In the genomic region with DNA sequence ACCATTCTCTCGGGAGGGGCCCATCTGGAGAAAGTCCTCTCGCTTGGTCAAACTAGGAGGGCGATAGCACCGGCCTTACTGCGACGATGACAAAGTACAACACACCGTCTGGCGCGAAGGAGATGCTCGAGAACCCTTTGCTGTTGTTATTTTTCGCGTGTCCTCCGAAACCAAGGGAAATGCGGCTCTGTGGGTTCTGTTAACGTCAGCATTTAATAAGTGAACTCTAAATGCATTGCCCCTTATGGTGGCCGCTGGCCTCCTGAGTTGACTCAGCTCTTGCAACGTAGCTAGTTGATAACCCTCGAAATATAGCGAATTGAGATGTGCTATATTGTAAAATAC, we compare ENCODE assay signal across 8 cellular contexts. TPM values are rescaled to one million over a fixed set of nuclear protein-coding genes. Genes with fewer than 3 reads are reported as not detected.
DNase-seq lines count a peak whose midpoint lies in the region; ATAC-seq, FAIRE-seq and TF ChIP-seq lines count a peak whose summit lies in the region.

No MANE protein-coding gene starts in this region.

- H2AFZ ChIP-seq in fibroblast of lung (ENCODE audit: low read length), result peak overlapping the region; percentile 91

- peaks cover 22% of the 10 kb centered on the region for H3K79me2 ChIP-seq in fibroblast of lung (ENCODE audit: control insufficient read depth, insufficient read depth, low read length)

- H3K27ac ChIP-seq in VCaP (peak overlapping the region; percentile 100), fibroblast of lung (ENCODE audit: insufficient read depth, low read length) (peak overlapping the region; percentile 99)

- H3K9me3 ChIP-seq in fibroblast of lung (ENCODE audit: control insufficient read depth, insufficient read depth, low read depth, low read length), result no peaks in the 10 kb centered on the region

- in situ Hi-C loops in G401 (cut with HindIII; ENCODE audit: low sequenced_read_pairs), result no loop called here

- H4K20me1 ChIP-seq in fibroblast of lung (ENCODE audit: control insufficient read depth, extremely low read depth, insufficient read depth, low read length), result no peaks in the 10 kb centered on the region

- TF ChIP-seq CTCF in VCaP (conservative IDR thresholded peaks at IDR 0.05) (no peak), fibroblast of lung (conservative IDR thresholded peaks at IDR 0.05 in 1 of 2, IDR thresholded peaks at IDR 0.05 in 1 of 2; ENCODE audit: low read depth in 1 of 2, low read length in 2 of 2) (no peak)

- H3K4me2 ChIP-seq in fibroblast of lung (ENCODE audit: extremely low read depth, insufficient read depth, low read length), result peak overlapping the region; percentile 98

- H3K4me3 ChIP-seq in fibroblast of lung (replicated peaks in 1 of 4; ENCODE audit: control extremely low read depth in 1 of 4, insufficient read depth in 1 of 4, low read depth in 3 of 4, low read length in 4 of 4), result peak overlapping the region; percentile 81 to 95 (median 85)

- no peak for FAIRE-seq in GM19239 (lab: Jason Lieb, UNC)

- no peaks in the 10 kb centered on the region for H3K36me3 ChIP-seq in fibroblast of lung (ENCODE audit: control insufficient read depth, insufficient read depth, low read length)

- peak; percentile 9 for ATAC-seq in HG03460 (IDR thresholded peaks at IDR 0.05; ENCODE audit: unreplicated experiment)

- no peaks in the 10 kb centered on the region for H3K27me3 ChIP-seq in fibroblast of lung (ENCODE audit: control insufficient read depth, insufficient read depth, low read length)

- peaks cover 4% of the 10 kb centered on the region for H3K4me1 ChIP-seq in fibroblast of lung (ENCODE audit: control insufficient read depth, extremely low read depth, insufficient read depth, low read length)

- DNase-seq in NCI-H1092 (lab: John Stamatoyannopoulos, UW) (peak; percentile 12), NCI-H1092 treated with DMSO at 0.1 percent for 48 hours (lab: John Stamatoyannopoulos, UW) (no peak), fibroblast of lung (ENCODE audit: low read depth in 2 of 2) (peak; percentile 35 to 66), non-pigmented ciliary epithelial cell (ENCODE audit: low read depth) (peak; percentile 9), G401 (ENCODE audit: low spot score) (no peak), GM19239 (ENCODE audit: insufficient read length, low spot score) (no peak)

- H3K9ac ChIP-seq in fibroblast of lung (ENCODE audit: insufficient read depth, low read length), result peak overlapping the region; percentile 99

RNA-seq across cellular contexts. Expression of a gene that starts 0.6 kb away (rescaled TPM):
- 44.3 and 59.6 TPM in 2 replicates for total RNA-seq in fibroblast of lung
- 8.3 and 10.4 TPM in 2 replicates for polyA plus RNA-seq in fibroblast of lung
- polyA plus RNA-seq in fibroblast of lung (2012), result 30.5 and 46.4 TPM in 2 replicates
- 5.1 and 8.3 TPM in 2 replicates for polyA minus RNA-seq in fibroblast of lung (ENCODE audit: low replicate concordance)
- total RNA-seq in G401 (2014; rRNA removed; shearing (Covaris generic)), result 83.0 and 147 TPM in 2 replicates

RNA-seq across cellular contexts. Expression of a gene that starts 13.5 kb away (rescaled TPM):
- total RNA-seq in fibroblast of lung, result 1.3 and 2.6 TPM in 2 replicates
- 1.1 and 1.5 TPM in 2 replicates for polyA plus RNA-seq in fibroblast of lung
- polyA plus RNA-seq in fibroblast of lung (2012), result 2.2 and 2.6 TPM in 2 replicates
- polyA minus RNA-seq in fibroblast of lung (ENCODE audit: low replicate concordance), result not detected in 2 replicates
- 5.8 and 8.6 TPM in 2 replicates for total RNA-seq in G401 (2014; rRNA removed; shearing (Covaris generic))

Comparison
In these comparisons a context has a peak if more than half of its experiments do, and no peak if none do; other contexts are left out.
1. DNase-seq: peak in NCI-H1092 (single experiment), fibroblast of lung (2 of 2) and non-pigmented ciliary epithelial cell (single experiment); none in NCI-H1092 treated with DMSO at 0.1 percent for 48 hours (single experiment), G401 (single experiment) and GM19239 (single experiment).